Comparison of ENCODE assay signal across 1 cellular context in the genomic region with DNA sequence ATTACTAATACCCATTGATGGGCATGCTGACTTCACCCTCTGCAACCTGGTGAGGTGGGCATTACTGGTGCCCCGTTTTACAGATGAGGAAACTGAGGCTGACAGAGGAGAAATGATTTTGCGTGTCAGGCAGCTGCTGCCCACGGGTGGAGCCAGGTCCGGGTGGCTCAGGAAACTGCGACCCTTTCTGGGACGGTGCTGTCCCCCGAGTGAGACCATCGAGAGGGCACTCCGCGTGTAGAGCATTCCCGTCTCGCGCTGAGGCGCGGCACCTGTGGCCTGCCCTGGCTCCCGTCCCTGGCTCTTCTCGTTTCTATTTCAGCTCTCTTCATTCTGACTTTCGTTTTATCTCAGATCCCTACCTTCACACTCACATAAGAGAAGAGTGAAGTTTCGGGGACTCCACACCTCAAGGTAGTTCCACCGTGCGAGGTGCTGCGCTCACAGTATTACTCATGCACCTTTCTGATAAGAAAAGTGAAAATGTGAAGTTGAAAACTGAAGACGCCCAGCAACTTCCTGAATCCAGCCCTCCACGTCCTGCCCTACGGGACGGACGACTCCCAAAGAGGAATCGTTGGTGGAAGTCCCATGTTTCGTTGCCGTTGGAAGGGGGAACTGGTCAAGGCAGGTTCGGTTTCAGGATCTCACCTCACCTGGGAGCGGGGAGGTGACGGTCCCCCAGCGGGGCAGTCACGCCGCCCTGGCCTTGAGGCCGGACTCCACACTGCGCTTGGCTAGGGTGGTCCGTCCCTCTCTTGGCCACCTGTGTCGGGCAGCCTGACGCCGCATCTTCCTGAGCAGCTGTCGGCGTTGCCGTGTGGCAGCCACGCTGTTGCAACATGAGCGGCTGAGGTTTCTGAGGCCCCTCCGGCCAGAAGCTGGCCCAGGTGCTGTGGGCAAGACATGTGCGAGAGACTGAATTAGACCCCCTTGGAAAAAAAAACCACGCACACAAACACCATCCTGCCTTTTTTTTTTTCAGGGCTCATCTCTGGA.
TF ChIP-seq lines count a peak whose summit lies in the region.

No MANE protein-coding gene starts in this region.

TF ChIP-seq in K562, 482 proteins besides CTCF, POLR2A, EP300 and RAD21:
- no peak for TF ChIP-seq TRIM25 (IDR thresholded peaks at IDR 0.05; ENCODE audit: borderline replicate concordance)
